Comparison of ENCODE assay signal across 14 cellular contexts in genomic region chr22:31509041-31509440, GRCh38.
"Had no signal": no experiment of that assay in that cellular context is flagged by ENCODE, and none has a peak within 500 bp of the region (broad histone marks: within the 10 kb centered on the region; RNA-seq: fewer than 3 reads in every experiment).

No MANE protein-coding gene starts in this region.

- ATAC-seq: left ventricle myocardium superior; stimulated activated naive B cell treated with anti-CD40 and anti-IgM and Interleukin-4, amounts not matched to agents 10 μg/mL and 1 μg/mL and 100 μg/mL, for 72 hours had no signal

- H3K4me3 ChIP-seq: adrenal gland, colonic mucosa, hepatocyte, ovary, skin epidermis, suprapubic skin had no signal

- H3K9me3 ChIP-seq: adrenal gland, colonic mucosa, ovary, suprapubic skin had no signal

- H3K27me3 Mint-ChIP-seq: stimulated activated naive B cell treated with anti-CD40 and anti-IgM and Interleukin-4, amounts not matched to agents 10 μg/mL and 1 μg/mL and 100 μg/mL, for 72 hours; type B pancreatic cell had no signal

- H3K27ac ChIP-seq: adrenal gland, colonic mucosa, hepatocyte, ovary, skin epidermis, suprapubic skin had no signal

- H3K9me3 Mint-ChIP-seq: stimulated activated naive B cell treated with anti-CD40 and anti-IgM and Interleukin-4, amounts not matched to agents 10 μg/mL and 1 μg/mL and 100 μg/mL, for 72 hours; type B pancreatic cell had no signal

- H3K4me1 ChIP-seq: colonic mucosa, suprapubic skin had no signal

- H3K27me3 ChIP-seq: adrenal gland, colonic mucosa, hepatocyte, ovary, suprapubic skin had no signal

- H3K36me3 ChIP-seq: adrenal gland, colonic mucosa, ovary, suprapubic skin had no signal

- H3K27ac Mint-ChIP-seq: stimulated activated naive B cell treated with anti-CD40 and anti-IgM and Interleukin-4, amounts not matched to agents 10 μg/mL and 1 μg/mL and 100 μg/mL, for 72 hours; type B pancreatic cell had no signal

- H3K4me3 Mint-ChIP-seq: stimulated activated naive B cell treated with anti-CD40 and anti-IgM and Interleukin-4, amounts not matched to agents 10 μg/mL and 1 μg/mL and 100 μg/mL, for 72 hours; type B pancreatic cell had no signal

- DNase-seq: activated CD4-positive, alpha-beta T cell treated with anti-CD3 and anti-CD28 coated beads, Interleukin-2, amount 50 U/mL, for 4 hours; activated gamma-delta T cell; adrenal gland; colonic mucosa; effector CD4-positive, alpha-beta T cell; left ventricle myocardium superior; mesendoderm; ovary; SHP77 treated with DMSO at 0.1 percent for 48 hours; stimulated activated naive B cell treated with anti-CD40 and anti-IgM and Interleukin-4, amounts not matched to agents 10 μg/mL and 1 μg/mL and 100 μg/mL, for 72 hours had no signal
